In genomic region chr19:8518536-8518935, GRCh38 we compare ENCODE assay signal across 1 cellular context.
TF ChIP-seq lines count a peak whose summit lies in the region.

No MANE protein-coding gene starts in this region.

TF ChIP-seq in H1, 55 proteins besides CTCF, POLR2A, EP300 and RAD21:
- no peak for TF ChIP-seq HDAC6 (IDR thresholded peaks at IDR 0.05; ENCODE audit: low read depth, low read length)
